Comparison of ENCODE assay signal across 8 cellular contexts in the genomic region with DNA sequence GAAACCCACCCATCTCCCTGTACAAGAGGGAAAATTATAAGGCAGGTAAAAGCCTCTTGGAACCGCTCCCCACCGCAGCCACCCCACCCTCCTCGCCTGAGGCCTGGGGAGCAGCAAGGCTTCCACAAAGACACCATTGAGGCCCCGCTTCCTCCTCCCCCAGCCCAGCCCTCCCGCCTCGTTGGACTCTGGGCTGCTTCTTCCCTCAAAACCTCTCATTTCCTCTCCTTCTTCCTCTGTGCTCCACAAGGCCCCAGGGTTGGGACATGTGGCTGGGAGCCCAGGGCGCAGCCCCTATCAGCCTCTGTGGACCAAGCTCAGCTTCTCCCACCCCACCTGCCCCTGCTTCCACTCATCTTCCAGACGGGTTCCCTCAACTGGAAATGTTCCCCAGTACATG.
DNase-seq lines count a peak whose midpoint lies in the region; ATAC-seq and TF ChIP-seq lines count a peak whose summit lies in the region.
"Not testable (repeated sequence)": the region's sequence is repeated elsewhere in the genome, so short reads cannot be mapped to it uniquely, and the experiment has no call there.

No MANE protein-coding gene starts in this region.

- intact Hi-C loops in heart right ventricle (cut with DNase I); lower lobe of right lung (cut with DNase I); tibial artery (cut with DNase I; ENCODE audit: low total_unique reads): not testable (repeated sequence)

- DNase-seq in NOMO-1 treated with dmso at 0.1 percent for 144 hours (lab: John Stamatoyannopoulos, UW; ENCODE audit: unreplicated experiment) (peak; percentile 14), SIG-M5 treated with dmso at 0.1 percent for 504 hours (lab: John Stamatoyannopoulos, UW; ENCODE audit: unreplicated experiment) (peak; percentile 26), chondrocyte (ENCODE audit: low spot score) (peak; percentile 33), lower lobe of right lung (peak; percentile 30)
- not testable (repeated sequence) for DNase-seq in heart right ventricle, tibial artery

- not testable (repeated sequence) for H3K36me3 ChIP-seq in BLaER1 treated with 17β-estradiol and CSF1 and Interleukin-3, amounts not matched to agents 10 nM and 100 nM; Loucy (ENCODE audit: insufficient read depth, low read length); heart right ventricle; lower lobe of right lung; tibial artery

- H3K4me3 ChIP-seq in BLaER1 treated with 17β-estradiol and CSF1 and Interleukin-3, amounts not matched to agents 10 nM and 100 nM = peak overlapping the region in 8 of 10 experiments; percentile 32 to 64 (median 46); a peak in 12 of 20 replicates
- H3K4me3 ChIP-seq in Loucy (ENCODE audit: low read length, poor library complexity, severe bottlenecking); heart right ventricle; lower lobe of right lung; tibial artery: not testable (repeated sequence)

- H3K9me2 ChIP-seq in Loucy (replicated peaks; ENCODE audit: low read depth, low read length) = not testable (repeated sequence)

- peak in 2 of 8 donors; percentile 20 to 28 for ATAC-seq in heart right ventricle
- ATAC-seq in lower lobe of right lung = not testable (repeated sequence)

- peak overlapping the region in 10 of 11 experiments; percentile 62 to 98 (median 96); a peak in 21 of 22 replicates for H3K27ac ChIP-seq in BLaER1 treated with 17β-estradiol and CSF1 and Interleukin-3, amounts not matched to agents 10 nM and 100 nM
- H3K27ac ChIP-seq in heart right ventricle (peak overlapping the region in 8 of 10 donors; percentile 14 to 63 (median 54)), tibial artery (peak overlapping the region; percentile 90 to 97)
- H3K27ac ChIP-seq in lower lobe of right lung = not testable (repeated sequence)

- H3K79me2 ChIP-seq in Loucy (ENCODE audit: insufficient read depth, low read length) = not testable (repeated sequence)

- not testable (repeated sequence) for H3K9me3 ChIP-seq in BLaER1 treated with 17β-estradiol and CSF1 and Interleukin-3, amounts not matched to agents 10 nM and 100 nM (replicated peaks in 1 of 11); Loucy (ENCODE audit: insufficient read depth, low read depth, low read length); heart right ventricle; lower lobe of right lung; tibial artery

- H3K36me3 Mint-ChIP-seq in chondrocyte (ENCODE audit: low read depth) = not testable (repeated sequence)

- not testable (repeated sequence) for H3K27me3 ChIP-seq in BLaER1 treated with 17β-estradiol and CSF1 and Interleukin-3, amounts not matched to agents 10 nM and 100 nM; Loucy (ENCODE audit: insufficient read depth, low read length, poor library complexity, severe bottlenecking); heart right ventricle; lower lobe of right lung (ENCODE audit: low read depth); tibial artery

- not testable (repeated sequence) for H3K9me3 Mint-ChIP-seq in chondrocyte (ENCODE audit: low read depth)

- peak overlapping the region; percentile 2 for H3K27ac Mint-ChIP-seq in chondrocyte (ENCODE audit: unreplicated experiment)

- TF ChIP-seq CTCF in Loucy (conservative IDR thresholded peaks at IDR 0.05; ENCODE audit: low read length); chondrocyte (IDR thresholded peaks at IDR 0.05); heart right ventricle (IDR thresholded peaks at IDR 0.05); lower lobe of right lung (IDR thresholded peaks at IDR 0.05); tibial artery (IDR thresholded peaks at IDR 0.05): not testable (repeated sequence)

- H3K4me1 ChIP-seq in BLaER1 treated with 17β-estradiol and CSF1 and Interleukin-3, amounts not matched to agents 10 nM and 100 nM = peaks cover 68 to 86% (median 82%) of the 10 kb centered on the region in 10 experiments
- H3K4me1 ChIP-seq in Loucy (ENCODE audit: insufficient read depth, low read length, poor library complexity, severe bottlenecking) (peaks cover 15% of the 10 kb centered on the region), heart right ventricle (peaks cover 0 to 41% (median 5%) of the 10 kb centered on the region in 9 donors), tibial artery (peaks cover 10 to 83% (median 51%) of the 10 kb centered on the region in 4 donors)
- H3K4me1 ChIP-seq in lower lobe of right lung = not testable (repeated sequence)

- H3K4me3 Mint-ChIP-seq in chondrocyte (ENCODE audit: unreplicated experiment) = not testable (repeated sequence)

- WGBS in heart right ventricle, 2 donors = 58 to 65% methylated on average over 6 to 8 of the region's 8 CpGs

- H4K20me1 ChIP-seq in BLaER1 treated with 17β-estradiol and CSF1 and Interleukin-3, amounts not matched to agents 10 nM and 100 nM; Loucy (ENCODE audit: insufficient read depth, low read length, poor library complexity, severe bottlenecking): not testable (repeated sequence)

- H3K4me2 ChIP-seq in BLaER1 treated with 17β-estradiol and CSF1 and Interleukin-3, amounts not matched to agents 10 nM and 100 nM = peak overlapping the region; percentile 88 to 99 (median 96)
- peak overlapping the region; percentile 56 for H3K4me2 ChIP-seq in Loucy (ENCODE audit: low read depth, low read length, poor library complexity, severe bottlenecking)

- H3F3A ChIP-seq in Loucy (ENCODE audit: low read depth) = not testable (repeated sequence)

- H3K9ac ChIP-seq in BLaER1 treated with 17β-estradiol and CSF1 and Interleukin-3, amounts not matched to agents 10 nM and 100 nM = peak overlapping the region; percentile 48 to 92 (median 81); a peak in 20 of 22 replicates
- peak overlapping the region; percentile 54 for H3K9ac ChIP-seq in Loucy (ENCODE audit: low read depth, low read length, poor library complexity, severe bottlenecking)

- H2AFZ ChIP-seq in Loucy (ENCODE audit: low read length) = not testable (repeated sequence)

- H3K27me3 Mint-ChIP-seq in chondrocyte (ENCODE audit: low read depth) = not testable (repeated sequence)

- peaks cover 65% of the 10 kb centered on the region for H3K4me1 Mint-ChIP-seq in chondrocyte (ENCODE audit: low read depth)
